2 cellular contexts compared by ENCODE assay signal in the genomic region with DNA sequence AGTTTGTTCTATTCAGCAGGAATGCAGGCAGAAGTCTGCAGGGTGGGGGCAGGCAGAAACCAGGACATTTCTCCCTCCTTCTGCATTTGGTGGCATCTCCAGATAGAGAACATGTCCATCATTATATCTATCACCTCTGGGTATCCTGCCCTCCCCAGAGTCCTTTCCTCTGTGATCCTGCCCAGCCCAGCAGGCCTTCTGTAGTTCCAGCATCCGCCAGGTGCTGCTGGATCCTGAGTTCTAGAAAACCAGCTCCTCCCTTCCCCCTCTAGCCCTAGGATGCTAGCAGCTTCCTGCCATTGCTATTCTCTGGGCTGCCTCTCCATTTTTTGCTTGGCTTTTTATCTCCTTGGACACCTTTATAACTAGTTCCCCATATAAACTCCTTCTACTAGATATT.
TF ChIP-seq lines count a peak whose summit lies in the region.

No MANE protein-coding gene starts in this region.

TF ChIP-seq in GM23338, 12 proteins besides CTCF, POLR2A, EP300 and RAD21 (continued from another document):
- TF ChIP-seq REST (IDR thresholded peaks at IDR 0.05; ENCODE audit: unreplicated experiment) (no peak), EZH2phosphoT487 (IDR thresholded peaks at IDR 0.05; ENCODE audit: unreplicated experiment) (no peak), CREB1 (CRISPR knock-in tag; IDR thresholded peaks at IDR 0.05; ENCODE audit: low read depth) (no peak), ZNF462 (CRISPR knock-in tag; IDR thresholded peaks at IDR 0.05) (no peak), NANOG (IDR thresholded peaks at IDR 0.05; ENCODE audit: borderline replicate concordance) (no peak), ZNF114 (CRISPR knock-in tag; IDR thresholded peaks at IDR 0.05) (no peak), ZNF331 (CRISPR knock-in tag; IDR thresholded peaks at IDR 0.05; ENCODE audit: low read depth) (no peak), EZH2 (IDR thresholded peaks at IDR 0.05; ENCODE audit: low read depth, unreplicated experiment) (no peak), STAT1 (IDR thresholded peaks at IDR 0.05; ENCODE audit: unreplicated experiment) (no peak)

TF ChIP-seq in WTC11, 78 proteins besides CTCF, POLR2A, EP300 and RAD21 (continued from another document):
- TF ChIP-seq, protein P1, sequence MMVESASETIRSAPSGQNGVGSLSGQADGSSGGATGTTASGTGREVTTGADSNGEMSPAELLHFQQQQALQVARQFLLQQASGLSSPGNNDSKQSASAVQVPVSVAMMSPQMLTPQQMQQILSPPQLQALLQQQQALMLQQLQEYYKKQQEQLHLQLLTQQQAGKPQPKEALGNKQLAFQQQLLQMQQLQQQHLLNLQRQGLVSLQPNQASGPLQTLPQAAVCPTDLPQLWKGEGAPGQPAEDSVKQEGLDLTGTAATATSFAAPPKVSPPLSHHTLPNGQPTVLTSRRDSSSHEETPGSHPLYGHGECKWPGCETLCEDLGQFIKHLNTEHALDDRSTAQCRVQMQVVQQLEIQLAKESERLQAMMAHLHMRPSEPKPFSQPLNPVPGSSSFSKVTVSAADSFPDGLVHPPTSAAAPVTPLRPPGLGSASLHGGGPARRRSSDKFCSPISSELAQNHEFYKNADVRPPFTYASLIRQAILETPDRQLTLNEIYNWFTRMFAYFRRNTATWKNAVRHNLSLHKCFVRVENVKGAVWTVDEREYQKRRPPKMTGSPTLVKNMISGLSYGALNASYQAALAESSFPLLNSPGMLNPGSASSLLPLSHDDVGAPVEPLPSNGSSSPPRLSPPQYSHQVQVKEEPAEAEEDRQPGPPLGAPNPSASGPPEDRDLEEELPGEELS (CRISPR knock-in tag; IDR thresholded peaks at IDR 0.05): no peak
- TF ChIP-seq ZNF512 (CRISPR knock-in tag; IDR thresholded peaks at IDR 0.05; ENCODE audit: borderline replicate concordance) (no peak), ZNF396 (CRISPR knock-in tag; IDR thresholded peaks at IDR 0.05; ENCODE audit: borderline replicate concordance) (no peak)
